ENCODE assay signal across 20 cellular contexts in the genomic region with DNA sequence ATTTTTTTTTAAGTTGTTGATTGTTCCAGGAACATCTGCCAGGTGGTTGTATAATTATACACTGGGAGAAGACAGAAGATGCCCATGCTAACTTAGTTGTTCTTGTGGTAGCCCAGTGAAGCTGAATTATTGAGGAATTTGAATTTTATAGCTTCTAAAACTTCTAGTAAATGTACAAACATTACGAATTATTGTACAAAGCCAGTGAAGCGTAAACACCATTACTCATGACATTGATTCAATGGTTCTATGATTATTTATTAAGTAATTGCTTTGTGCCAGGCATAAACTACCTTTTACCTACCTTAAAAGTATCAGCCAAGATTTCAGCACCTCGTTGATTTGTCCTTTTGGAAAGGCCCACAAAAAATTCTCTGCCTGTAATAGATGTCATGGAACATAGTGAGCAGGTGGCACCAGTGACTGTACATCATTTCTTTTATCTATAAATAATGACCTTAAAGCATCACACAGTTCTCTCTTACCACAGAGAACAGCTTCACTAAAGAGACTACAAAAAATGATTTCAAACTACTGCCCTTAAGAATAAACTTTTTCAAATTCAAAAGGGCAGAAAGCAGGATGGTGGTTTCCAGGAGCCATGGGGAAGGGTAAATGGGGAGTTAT.
DNase-seq lines count a peak whose midpoint lies in the region; ATAC-seq, FAIRE-seq and TF ChIP-seq lines count a peak whose summit lies in the region.
"Had no signal": no experiment of that assay in that cellular context is flagged by ENCODE, and none has a peak within 500 bp of the region (broad histone marks: within the 10 kb centered on the region; RNA-seq: fewer than 3 reads in every experiment).

No MANE protein-coding gene starts in this region.

- peak overlapping the region; percentile 61 for H3K27ac Mint-ChIP-seq in HFFc6
- H3K27ac Mint-ChIP-seq: CD4-positive, CD25-positive, alpha-beta regulatory T cell; CD8-positive, alpha-beta memory T cell; GM23338 had no signal

- no peak for DNase-seq in HFFc6
- DNase-seq in NCI-H2171 treated with DMSO at 0.1 percent for 48 hours (lab: John Stamatoyannopoulos, UW): peak; percentile 56
- peak; percentile 25 for DNase-seq in kidney tubule cell (ENCODE audit: low spot score)
- no peak for DNase-seq in AG20443 (ENCODE audit: low spot score)
- no peak for DNase-seq in HTR-8/SVneo (ENCODE audit: insufficient read length, low spot score)
- DNase-seq: BE2C; C1 segment of cervical spinal cord; CD4-positive, CD25-positive, alpha-beta regulatory T cell; CD8-positive, alpha-beta memory T cell; COR-L47; DMS153; DMS79; GDM1; H7 had no signal

- peaks cover 73% of the 10 kb centered on the region for H3K36me3 Mint-ChIP-seq in HFFc6 (ENCODE audit: low read depth)
- H3K36me3 Mint-ChIP-seq: CD4-positive, CD25-positive, alpha-beta regulatory T cell had no signal

- H3K36me3 ChIP-seq in skeletal muscle tissue (ENCODE audit: control insufficient read depth in 3 of 3, insufficient read depth in 3 of 3, low read length in 3 of 3): peaks cover 0 to 7% (median 2%) of the 10 kb centered on the region in 3 donors
- H3K36me3 ChIP-seq: BE2C had no signal

- no peaks in the 10 kb centered on the region for H3K27me3 ChIP-seq in skeletal muscle tissue (ENCODE audit: control insufficient read depth in 3 of 3, insufficient read depth in 3 of 3, low read length in 3 of 3)
- H3K27me3 ChIP-seq: BE2C had no signal

- H3K27ac ChIP-seq in skeletal muscle tissue (ENCODE audit: low read depth, low read length): peak overlapping the region; percentile 5

- no peaks in the 10 kb centered on the region for H3K9me3 ChIP-seq in skeletal muscle tissue (ENCODE audit: control insufficient read depth in 3 of 3, low read length in 3 of 3)
- H3K9me3 ChIP-seq: BE2C had no signal

- TF ChIP-seq CTCF in HFFc6 (IDR thresholded peaks at IDR 0.05): no peak

- no peak for FAIRE-seq in HTR-8/SVneo (lab: Jason Lieb, UNC)
- FAIRE-seq: GM12892, GM18507 had no signal

- no peak overlapping the region for H3K9ac ChIP-seq in skeletal muscle tissue (ENCODE audit: low read depth in 1 of 3, low read length in 3 of 3)

- ATAC-seq in HG03521 (IDR thresholded peaks at IDR 0.05; ENCODE audit: unreplicated experiment): no peak
- ATAC-seq: GM23338, HCT116 had no signal

- H3K9me3 Mint-ChIP-seq in HFFc6: peaks cover 4% of the 10 kb centered on the region; the same call in 1 of the 2 replicates

- H3K4me3 ChIP-seq in skeletal muscle tissue (ENCODE audit: low read length in 3 of 3): no peak overlapping the region
- H3K4me3 ChIP-seq: GM23338 had no signal

- H3K4me1 Mint-ChIP-seq in HFFc6 (ENCODE audit: low read depth): peaks cover 59% of the 10 kb centered on the region
- H3K4me1 Mint-ChIP-seq: CD4-positive, CD25-positive, alpha-beta regulatory T cell; CD8-positive, alpha-beta memory T cell had no signal

- H3K27me3 Mint-ChIP-seq in HFFc6 (ENCODE audit: insufficient read depth): peaks cover 21% of the 10 kb centered on the region; the same call in 1 of the 2 replicates

- no peak overlapping the region for H3K4me3 Mint-ChIP-seq in HFFc6
- H3K4me3 Mint-ChIP-seq: CD4-positive, CD25-positive, alpha-beta regulatory T cell; CD8-positive, alpha-beta memory T cell; GM23338 had no signal

- H3K4me1 ChIP-seq in skeletal muscle tissue (ENCODE audit: control insufficient read depth in 3 of 3, insufficient read depth in 3 of 3, low read length in 3 of 3): peaks cover 6 to 10% (median 9%) of the 10 kb centered on the region in 3 donors
- H3K4me1 ChIP-seq: BE2C had no signal

Comparison
In these comparisons a context has a peak if more than half of its experiments do, and no peak if none do; other contexts are left out.
1. DNase-seq: peak in NCI-H2171 treated with DMSO at 0.1 percent for 48 hours (single experiment) and kidney tubule cell (single experiment); none in HFFc6 (single experiment), AG20443 (single experiment) and HTR-8/SVneo (single experiment).